ENCODE assay signal across 1 cellular context in the genomic region with DNA sequence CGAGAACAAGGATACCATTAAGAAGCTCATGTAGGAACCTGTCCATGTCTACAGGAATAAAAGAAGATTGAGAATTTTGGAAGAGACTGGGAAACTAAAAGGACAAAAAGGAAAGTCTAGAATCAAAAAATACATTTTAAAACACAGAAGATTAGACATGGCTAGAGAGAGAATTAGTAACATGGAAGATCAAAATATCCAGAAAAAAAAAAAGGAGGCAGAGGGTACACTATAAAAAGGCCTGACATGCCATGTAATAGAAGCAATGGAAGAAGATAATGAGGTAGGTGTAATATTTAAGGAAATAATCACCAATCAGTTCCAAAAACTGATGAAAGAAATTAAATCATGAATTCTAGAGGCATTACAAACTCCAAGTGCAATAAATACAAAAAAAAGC.
TF ChIP-seq lines count a peak whose summit lies in the region.

No MANE protein-coding gene starts in this region.

TF ChIP-seq in K562, 482 proteins besides CTCF, POLR2A, EP300 and RAD21:
- TF ChIP-seq CBX3 (IDR thresholded peaks at IDR 0.05; ENCODE audit: borderline replicate concordance in 1 of 2, low read length in 2 of 2) (0 out of 3 replicates have a peak, but pooled peaks of 1 of the 2 experiments have one; percentile 41), TRIM28 (IDR thresholded peaks at IDR 0.05) (peak; percentile 57; the same call in 1 of the 2 replicates), ZNF384 (IDR thresholded peaks at IDR 0.05; ENCODE audit: low read depth, low read length) (0 out of 2 replicates have a peak, but pooled peaks have one; percentile 10)
- TF ChIP-seq, protein P1, sequence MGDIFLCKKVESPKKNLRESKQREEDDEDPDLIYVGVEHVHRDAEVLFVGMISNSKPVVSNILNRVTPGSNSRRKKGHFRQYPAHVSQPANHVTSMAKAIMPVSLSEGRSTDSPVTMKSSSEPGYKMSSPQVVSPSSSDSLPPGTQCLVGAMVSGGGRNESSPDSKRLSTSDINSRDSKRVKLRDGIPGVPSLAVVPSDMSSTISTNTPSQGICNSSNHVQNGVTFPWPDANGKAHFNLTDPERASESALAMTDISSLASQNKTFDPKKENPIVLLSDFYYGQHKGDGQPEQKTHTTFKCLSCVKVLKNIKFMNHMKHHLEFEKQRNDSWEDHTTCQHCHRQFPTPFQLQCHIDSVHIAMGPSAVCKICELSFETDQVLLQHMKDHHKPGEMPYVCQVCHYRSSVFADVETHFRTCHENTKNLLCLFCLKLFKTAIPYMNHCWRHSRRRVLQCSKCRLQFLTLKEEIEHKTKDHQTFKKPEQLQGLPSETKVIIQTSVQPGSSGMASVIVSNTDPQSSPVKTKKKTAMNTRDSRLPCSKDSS (IDR thresholded peaks at IDR 0.05; ENCODE audit: low read depth, partially characterized antibody): peak; percentile 42
